1 cellular context compared by ENCODE assay signal in the genomic region with DNA sequence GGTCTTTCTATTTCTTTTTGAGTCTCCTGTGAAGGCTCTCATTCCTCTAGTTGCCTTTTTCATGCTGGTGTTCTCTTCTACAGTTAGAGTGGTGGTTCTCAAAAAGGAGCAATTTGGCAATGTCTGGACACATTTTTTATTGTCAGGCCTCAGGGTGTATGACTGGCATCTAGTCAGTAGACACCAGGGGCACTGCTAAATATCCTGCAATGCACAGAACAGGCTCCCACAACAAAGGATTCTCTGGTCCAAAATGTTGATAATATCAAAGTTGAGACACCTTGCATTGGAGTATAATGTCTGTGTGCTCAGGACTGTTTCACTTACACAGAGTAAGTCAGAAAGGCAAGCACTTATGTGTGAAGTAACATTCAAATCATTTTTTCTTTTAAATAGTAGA.
TF ChIP-seq lines count a peak whose summit lies in the region.

No MANE protein-coding gene starts in this region.

TF ChIP-seq in SK-N-SH treated with all-trans-retinoic acid at 6 μM for 48 hours, 23 proteins besides CTCF, POLR2A, EP300 and RAD21 (continued from another document):
- TF ChIP-seq, protein P1, sequence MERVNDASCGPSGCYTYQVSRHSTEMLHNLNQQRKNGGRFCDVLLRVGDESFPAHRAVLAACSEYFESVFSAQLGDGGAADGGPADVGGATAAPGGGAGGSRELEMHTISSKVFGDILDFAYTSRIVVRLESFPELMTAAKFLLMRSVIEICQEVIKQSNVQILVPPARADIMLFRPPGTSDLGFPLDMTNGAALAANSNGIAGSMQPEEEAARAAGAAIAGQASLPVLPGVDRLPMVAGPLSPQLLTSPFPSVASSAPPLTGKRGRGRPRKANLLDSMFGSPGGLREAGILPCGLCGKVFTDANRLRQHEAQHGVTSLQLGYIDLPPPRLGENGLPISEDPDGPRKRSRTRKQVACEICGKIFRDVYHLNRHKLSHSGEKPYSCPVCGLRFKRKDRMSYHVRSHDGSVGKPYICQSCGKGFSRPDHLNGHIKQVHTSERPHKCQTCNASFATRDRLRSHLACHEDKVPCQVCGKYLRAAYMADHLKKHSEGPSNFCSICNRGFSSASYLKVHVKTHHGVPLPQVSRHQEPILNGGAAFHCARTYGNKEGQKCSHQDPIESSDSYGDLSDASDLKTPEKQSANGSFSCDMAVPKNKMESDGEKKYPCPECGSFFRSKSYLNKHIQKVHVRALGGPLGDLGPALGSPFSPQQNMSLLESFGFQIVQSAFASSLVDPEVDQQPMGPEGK (CRISPR knock-in tag; IDR thresholded peaks at IDR 0.05; ENCODE audit: borderline replicate concordance): no peak
- TF ChIP-seq CSDC2 (CRISPR knock-in tag; IDR thresholded peaks at IDR 0.05): no peak
- TF ChIP-seq, protein P2, sequence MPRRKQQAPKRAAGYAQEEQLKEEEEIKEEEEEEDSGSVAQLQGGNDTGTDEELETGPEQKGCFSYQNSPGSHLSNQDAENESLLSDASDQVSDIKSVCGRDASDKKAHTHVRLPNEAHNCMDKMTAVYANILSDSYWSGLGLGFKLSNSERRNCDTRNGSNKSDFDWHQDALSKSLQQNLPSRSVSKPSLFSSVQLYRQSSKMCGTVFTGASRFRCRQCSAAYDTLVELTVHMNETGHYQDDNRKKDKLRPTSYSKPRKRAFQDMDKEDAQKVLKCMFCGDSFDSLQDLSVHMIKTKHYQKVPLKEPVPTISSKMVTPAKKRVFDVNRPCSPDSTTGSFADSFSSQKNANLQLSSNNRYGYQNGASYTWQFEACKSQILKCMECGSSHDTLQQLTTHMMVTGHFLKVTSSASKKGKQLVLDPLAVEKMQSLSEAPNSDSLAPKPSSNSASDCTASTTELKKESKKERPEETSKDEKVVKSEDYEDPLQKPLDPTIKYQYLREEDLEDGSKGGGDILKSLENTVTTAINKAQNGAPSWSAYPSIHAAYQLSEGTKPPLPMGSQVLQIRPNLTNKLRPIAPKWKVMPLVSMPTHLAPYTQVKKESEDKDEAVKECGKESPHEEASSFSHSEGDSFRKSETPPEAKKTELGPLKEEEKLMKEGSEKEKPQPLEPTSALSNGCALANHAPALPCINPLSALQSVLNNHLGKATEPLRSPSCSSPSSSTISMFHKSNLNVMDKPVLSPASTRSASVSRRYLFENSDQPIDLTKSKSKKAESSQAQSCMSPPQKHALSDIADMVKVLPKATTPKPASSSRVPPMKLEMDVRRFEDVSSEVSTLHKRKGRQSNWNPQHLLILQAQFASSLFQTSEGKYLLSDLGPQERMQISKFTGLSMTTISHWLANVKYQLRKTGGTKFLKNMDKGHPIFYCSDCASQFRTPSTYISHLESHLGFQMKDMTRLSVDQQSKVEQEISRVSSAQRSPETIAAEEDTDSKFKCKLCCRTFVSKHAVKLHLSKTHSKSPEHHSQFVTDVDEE (CRISPR knock-in tag; IDR thresholded peaks at IDR 0.05): no peak
- TF ChIP-seq, protein P3, sequence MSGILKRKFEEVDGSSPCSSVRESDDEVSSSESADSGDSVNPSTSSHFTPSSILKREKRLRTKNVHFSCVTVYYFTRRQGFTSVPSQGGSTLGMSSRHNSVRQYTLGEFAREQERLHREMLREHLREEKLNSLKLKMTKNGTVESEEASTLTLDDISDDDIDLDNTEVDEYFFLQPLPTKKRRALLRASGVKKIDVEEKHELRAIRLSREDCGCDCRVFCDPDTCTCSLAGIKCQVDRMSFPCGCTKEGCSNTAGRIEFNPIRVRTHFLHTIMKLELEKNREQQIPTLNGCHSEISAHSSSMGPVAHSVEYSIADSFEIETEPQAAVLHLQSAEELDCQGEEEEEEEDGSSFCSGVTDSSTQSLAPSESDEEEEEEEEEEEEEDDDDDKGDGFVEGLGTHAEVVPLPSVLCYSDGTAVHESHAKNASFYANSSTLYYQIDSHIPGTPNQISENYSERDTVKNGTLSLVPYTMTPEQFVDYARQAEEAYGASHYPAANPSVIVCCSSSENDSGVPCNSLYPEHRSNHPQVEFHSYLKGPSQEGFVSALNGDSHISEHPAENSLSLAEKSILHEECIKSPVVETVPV (CRISPR knock-in tag; IDR thresholded peaks at IDR 0.05): no peak
- no peak for TF ChIP-seq ESRRG (CRISPR knock-in tag; IDR thresholded peaks at IDR 0.05)
- no peak for TF ChIP-seq ZNF70 (CRISPR knock-in tag; IDR thresholded peaks at IDR 0.05)
- TF ChIP-seq ZNF565 (CRISPR knock-in tag; conservative IDR thresholded peaks at IDR 0.05; ENCODE audit: low read depth): no peak
- no peak for TF ChIP-seq BACH2 (CRISPR knock-in tag; IDR thresholded peaks at IDR 0.05; ENCODE audit: borderline replicate concordance)
